ENCODE assay signal across 17 cellular contexts in the genomic region with DNA sequence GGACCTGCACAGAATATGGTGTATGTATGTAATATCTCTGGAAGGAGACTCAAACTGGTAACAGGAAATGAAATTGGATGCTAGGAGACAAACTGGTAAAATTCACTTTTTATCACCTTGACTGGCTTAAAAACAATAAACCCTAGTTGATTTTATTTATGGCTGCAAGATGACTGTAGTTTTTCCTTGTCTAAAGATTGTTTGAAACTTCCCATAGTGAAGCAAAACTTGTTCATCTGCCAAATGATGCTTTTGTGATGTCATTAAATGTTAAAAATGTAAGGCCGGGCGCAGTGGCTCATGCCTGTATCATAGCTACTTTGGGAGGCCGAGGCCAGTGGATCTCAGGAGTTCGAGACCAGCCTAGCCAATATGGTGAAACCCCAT. TPM values are rescaled to one million over a fixed set of nuclear protein-coding genes. Genes with fewer than 3 reads are reported as not detected.
A peak's percentile ranks its signal among the peaks of the same experiment; 100 is the strongest.
DNase-seq lines count a peak whose midpoint lies in the region; FAIRE-seq and TF ChIP-seq lines count a peak whose summit lies in the region.
"Had no signal": no experiment of that assay in that cellular context is flagged by ENCODE, and none has a peak within 500 bp of the region (broad histone marks: within the 10 kb centered on the region; RNA-seq: fewer than 3 reads in every experiment).

No MANE protein-coding gene starts in this region.

- H3K4me3 ChIP-seq in mucosa of rectum (ENCODE audit: low read length in 2 of 2), result no peak overlapping the region
- no peak overlapping the region for H3K4me3 ChIP-seq in small intestine (ENCODE audit: low read depth in 1 of 2, low read length in 2 of 2)

- no CpG with 5 or more reads among the region's 4 CpGs for WGBS in H9 (ENCODE audit: extremely low coverage, insufficient read length, low lambda C conversion rate)
- WGBS in small intestine, 3 donors, result 92 to 98% (median 97%) methylated on average over 4 of the region's 4 CpGs

- H3K36me3 Mint-ChIP-seq in H9 (ENCODE audit: insufficient read depth in 1 of 3, low read depth in 3 of 3), result peaks cover 39 to 67% (median 44%) of the 10 kb centered on the region in 3 experiments
- peaks cover 37% of the 10 kb centered on the region for H3K36me3 Mint-ChIP-seq in activated CD4-positive, alpha-beta memory T cell treated with anti-CD3 and anti-CD28 coated beads for 36 hours

- H4K5ac ChIP-seq in H9 (ENCODE audit: insufficient read length, low read depth, low read length), result no peak overlapping the region

- H3K4me1 Mint-ChIP-seq in H9, result peaks cover 13% of the 10 kb centered on the region in 2 experiments
- H3K4me1 Mint-ChIP-seq in activated CD4-positive, alpha-beta memory T cell treated with anti-CD3 and anti-CD28 coated beads for 36 hours (ENCODE audit: low read depth), result peaks cover 32% of the 10 kb centered on the region

- no peaks in the 10 kb centered on the region for H4K20me1 ChIP-seq in H9 (ENCODE audit: control insufficient read depth, insufficient read depth, insufficient read length)

- H3K56ac ChIP-seq in H9 (ENCODE audit: insufficient read length, low read depth, low read length), result no peak overlapping the region

- H3K9ac ChIP-seq in H9 (ENCODE audit: extremely low read depth, insufficient read length, low read length) (no peak overlapping the region), mucosa of rectum (ENCODE audit: low read depth in 1 of 2, low read length in 2 of 2) (no peak overlapping the region)

- no peak overlapping the region for H3K27ac ChIP-seq in H9 (ENCODE audit: insufficient read length, low read depth, low read length)
- peak overlapping the region; percentile 17 to 37 for H3K27ac ChIP-seq in mucosa of rectum (ENCODE audit: low read depth in 2 of 2, low read length in 2 of 2)
- H3K27ac ChIP-seq in small intestine (ENCODE audit: low read depth in 1 of 2, low read length in 1 of 2), result no peak overlapping the region

- POLR2A ChIA-PET in activated CD4-positive, alpha-beta memory T cell treated with anti-CD3 and anti-CD28 coated beads for 36 hours (lab: Charles Lee), result interaction anchor here (1.4 kb wide), 1 partner anchor 12 kb away, joined by 5 read pairs; no protein-coding TSS in a partner anchor

- H3K9me3 ChIP-seq in H9 (ENCODE audit: control insufficient read depth, low read depth, low read length), result no peaks in the 10 kb centered on the region
- H3K9me3 ChIP-seq in mucosa of rectum (ENCODE audit: control insufficient read depth in 2 of 2, low read length in 2 of 2), result no peaks in the 10 kb centered on the region
- H3K9me3 ChIP-seq in small intestine (ENCODE audit: control insufficient read depth, low read depth), result no peaks in the 10 kb centered on the region

- H3K4ac ChIP-seq in H9 (ENCODE audit: low read depth, low read length), result no peak overlapping the region

- H2BK12ac ChIP-seq in H9 (ENCODE audit: insufficient read length, low read depth, low read length), result no peak overlapping the region

- H3K18ac ChIP-seq in H9 (ENCODE audit: insufficient read length, low read depth, low read length), result no peak overlapping the region

- no peak overlapping the region for H3K4me3 Mint-ChIP-seq in H9
- H3K4me3 Mint-ChIP-seq in activated CD4-positive, alpha-beta memory T cell treated with anti-CD3 and anti-CD28 coated beads for 36 hours, result no peak overlapping the region
- H3K4me3 Mint-ChIP-seq: central memory CD8-positive, alpha-beta T cell; natural killer cell treated with Interleukin-12 subunit alpha and Interleukin-12 subunit beta and Interleukin-15 and Interleukin-18, amount 100 ng/mL, for 72 hours; stimulated activated naive CD8-positive, alpha-beta T cell treated with anti-CD3 and anti-CD28 coated beads, Interleukin-15, amount 100 ng/mL, for 72 hours had no signal

- no peak for FAIRE-seq in small intestine (lab: Jason Lieb, UNC)

- H2AK5ac ChIP-seq in H9 (ENCODE audit: insufficient read length, low read length), result no peak overlapping the region

- H4K8ac ChIP-seq in H9 (replicated peaks; ENCODE audit: insufficient read length, low read depth, low read length), result no peak overlapping the region

- no peak overlapping the region for H2BK15ac ChIP-seq in H9 (ENCODE audit: low read depth, low read length)

- H3K27me3 ChIP-seq in H9 (ENCODE audit: insufficient read depth, low read length) (no peaks in the 10 kb centered on the region), mucosa of rectum (ENCODE audit: control insufficient read depth in 2 of 2, insufficient read depth in 2 of 2, low read length in 2 of 2) (no peaks in the 10 kb centered on the region), small intestine (ENCODE audit: control insufficient read depth in 2 of 2, insufficient read depth in 2 of 2, low read length in 2 of 2) (no peaks in the 10 kb centered on the region)

- H3K23me2 ChIP-seq in H9 (ENCODE audit: insufficient read length, low read depth, low read length, poor library complexity, severe bottlenecking), result peaks cover 8% of the 10 kb centered on the region

- H3K36me3 ChIP-seq in mucosa of rectum (ENCODE audit: control insufficient read depth in 2 of 2, insufficient read depth in 2 of 2, low read length in 2 of 2) (peaks cover 37 to 46% of the 10 kb centered on the region in 2 donors), small intestine (ENCODE audit: control insufficient read depth in 2 of 2, insufficient read depth in 2 of 2, low read length in 2 of 2) (peaks cover 20 to 23% of the 10 kb centered on the region in 2 donors)

- H3K27ac Mint-ChIP-seq in H9, result peak overlapping the region in 2 of 3 experiments; percentile 40 to 44; a peak in 2 of 7 replicates
- peak overlapping the region; percentile 51 for H3K27ac Mint-ChIP-seq in activated CD4-positive, alpha-beta memory T cell treated with anti-CD3 and anti-CD28 coated beads for 36 hours
- H3K27ac Mint-ChIP-seq: stimulated activated naive CD8-positive, alpha-beta T cell treated with anti-CD3 and anti-CD28 coated beads, Interleukin-15, amount 100 ng/mL, for 72 hours had no signal

- no peak overlapping the region for H3T11ph ChIP-seq in H9 (ENCODE audit: low read length)

- no peak overlapping the region for H2AFZ ChIP-seq in H9 (ENCODE audit: low read length)

- H3K9me3 Mint-ChIP-seq in H9, result no peaks in the 10 kb centered on the region
- no peaks in the 10 kb centered on the region for H3K9me3 Mint-ChIP-seq in activated CD4-positive, alpha-beta memory T cell treated with anti-CD3 and anti-CD28 coated beads for 36 hours
- H3K9me3 Mint-ChIP-seq: central memory CD8-positive, alpha-beta T cell; natural killer cell treated with Interleukin-12 subunit alpha and Interleukin-12 subunit beta and Interleukin-15 and Interleukin-18, amount 100 ng/mL, for 72 hours; stimulated activated naive CD8-positive, alpha-beta T cell treated with anti-CD3 and anti-CD28 coated beads, Interleukin-15, amount 100 ng/mL, for 72 hours had no signal

- intact Hi-C loops in activated CD4-positive, alpha-beta memory T cell treated with anti-CD3 and anti-CD28 coated beads for 36 hours (cut with micrococcal nuclease), result loop anchor here (5.0 kb wide), 3 partner anchors 33 to 97 kb away; no protein-coding TSS in a partner anchor

- H3K4me2 ChIP-seq in H9 (ENCODE audit: insufficient read depth, insufficient read length, low read length), result no peak overlapping the region

- no peak overlapping the region for H2BK20ac ChIP-seq in H9 (ENCODE audit: low read depth, low read length, poor library complexity, severe bottlenecking)

- DNase-seq in H9 (no peak), small intestine (no peak), ecto neural progenitor cell (ENCODE audit: low spot score) (no peak), islet precursor cell (no peak)
- DNase-seq in activated CD4-positive, alpha-beta memory T cell treated with anti-CD3 and anti-CD28 coated beads for 36 hours, result no peak
- DNase-seq: activated naive CD4-positive, alpha-beta T cell treated with anti-CD3 and anti-CD28 coated beads, Interleukin-2, amount 50 U/mL, for 16 hours; hypothalamus; left ventricle myocardium superior; NCI-H1436; NCI-H510A treated with DMSO at 0.1 percent for 48 hours; stimulated activated naive CD8-positive, alpha-beta T cell treated with anti-CD3 and anti-CD28 coated beads, Interleukin-15, amount 100 ng/mL, for 72 hours had no signal

- H3K4me1 ChIP-seq in H9 (ENCODE audit: insufficient read depth, low read length) (peaks cover 2% of the 10 kb centered on the region; the same call in 1 of the 2 replicates), mucosa of rectum (ENCODE audit: control insufficient read depth in 2 of 2, insufficient read depth in 2 of 2, low read length in 2 of 2) (peaks cover 17 to 18% of the 10 kb centered on the region in 2 donors), small intestine (ENCODE audit: control insufficient read depth in 2 of 2, insufficient read depth in 1 of 2, low read depth in 1 of 2, low read length in 1 of 2) (peaks cover 0 to 3% of the 10 kb centered on the region in 2 donors)

- H3K79me1 ChIP-seq in H9 (ENCODE audit: insufficient read depth, low read depth, low read length, poor library complexity, severe bottlenecking), result no peaks in the 10 kb centered on the region

- H3K27me3 Mint-ChIP-seq in H9 (ENCODE audit: low read depth), result no peaks in the 10 kb centered on the region
- no peaks in the 10 kb centered on the region for H3K27me3 Mint-ChIP-seq in activated CD4-positive, alpha-beta memory T cell treated with anti-CD3 and anti-CD28 coated beads for 36 hours
- H3K27me3 Mint-ChIP-seq: central memory CD8-positive, alpha-beta T cell; natural killer cell treated with Interleukin-12 subunit alpha and Interleukin-12 subunit beta and Interleukin-15 and Interleukin-18, amount 100 ng/mL, for 72 hours; stimulated activated naive CD8-positive, alpha-beta T cell treated with anti-CD3 and anti-CD28 coated beads, Interleukin-15, amount 100 ng/mL, for 72 hours had no signal

- H4K91ac ChIP-seq in H9 (ENCODE audit: insufficient read length, low read depth, low read length), result no peak overlapping the region

- no peak overlapping the region for H3K14ac ChIP-seq in H9 (ENCODE audit: insufficient read depth, low read length)

- CTCF ChIA-PET in activated CD4-positive, alpha-beta memory T cell treated with anti-CD3 and anti-CD28 coated beads for 36 hours (lab: Charles Lee), result interaction anchor here (2.8 kb wide), 1 partner anchor 97 kb away, joined by 7 read pairs; a partner anchor contains a TSS

- H2BK5ac ChIP-seq in H9 (ENCODE audit: insufficient read length, low read length), result no peak overlapping the region

- H2BK120ac ChIP-seq in H9 (ENCODE audit: low read depth, low read length, poor library complexity, severe bottlenecking), result no peak overlapping the region

- H3K79me2 ChIP-seq in H9 (ENCODE audit: insufficient read depth, low read length), result 0 out of 2 replicates have a peak, but pooled peaks cover 2% of the 10 kb centered on the region

- H3K23ac ChIP-seq in H9 (ENCODE audit: insufficient read length, low read depth, low read length), result no peak overlapping the region

- TF ChIP-seq CTCF in H9 (conservative IDR thresholded peaks at IDR 0.05), result no peak

RNA-seq across cellular contexts. Expression of a gene that starts 2.5 kb away (rescaled TPM):
- 141 and 145 TPM in 2 replicates for total RNA-seq in H9 (2021)
- total RNA-seq in activated CD4-positive, alpha-beta memory T cell treated with anti-CD3 and anti-CD28 coated beads for 36 hours, result 100 to 1,000 TPM; 152 to 155 TPM
- 100 to 1,000 TPM; 218 to 344 (median 317) TPM for polyA plus RNA-seq in small intestine

RNA-seq across cellular contexts. Expression of a gene that starts 15.7 kb away (rescaled TPM):
- total RNA-seq in H9 (2021), result 704 and 710 TPM in 2 replicates
- 100 to 1,000 TPM; 646 to 671 TPM for total RNA-seq in activated CD4-positive, alpha-beta memory T cell treated with anti-CD3 and anti-CD28 coated beads for 36 hours
- 100 to 1,000 TPM; 118 to 182 (median 171) TPM for polyA plus RNA-seq in small intestine

RNA-seq across cellular contexts. Expression of a gene that starts 21.4 kb away (rescaled TPM):
- 0.37 and 0.68 TPM in 2 replicates for total RNA-seq in H9 (2021)
- total RNA-seq in activated CD4-positive, alpha-beta memory T cell treated with anti-CD3 and anti-CD28 coated beads for 36 hours, result under 1 TPM; 0.33 to 0.70 TPM
- polyA plus RNA-seq in small intestine, result 1,000 to 10,000 TPM; 1,250 to 3,807 (median 3,710) TPM

RNA-seq across cellular contexts. Expression of a gene that starts 44.0 kb away (rescaled TPM):
- 6.4 and 7.3 TPM in 2 replicates for total RNA-seq in H9 (2021)
- total RNA-seq in activated CD4-positive, alpha-beta memory T cell treated with anti-CD3 and anti-CD28 coated beads for 36 hours, result 10 to 100 TPM; 92.6 to 100.0 TPM
- polyA plus RNA-seq in small intestine, result 10 to 100 TPM in 1 of 3 donors, 1 to 10 TPM in 2; 1.3 to 12.2 (median 7.3) TPM

RNA-seq across cellular contexts. Expression of a gene that starts 45.1 kb away (rescaled TPM):
- total RNA-seq in H9 (2021), result 0.90 and 1.4 TPM in 2 replicates
- total RNA-seq in activated CD4-positive, alpha-beta memory T cell treated with anti-CD3 and anti-CD28 coated beads for 36 hours, result not detected
- polyA plus RNA-seq in small intestine, result 1 to 10 TPM in 2 of 3 donors, not detected in 1; 2.0 to 5.4 TPM
- total RNA-seq: activated CD8-positive, alpha-beta memory T cell treated with anti-CD3 and anti-CD28 coated beads for 36 hours; left ventricle myocardium superior; natural killer cell treated with Interleukin-12 subunit alpha and Interleukin-12 subunit beta and Interleukin-15 and Interleukin-18, amount 100 ng/mL, for 72 hours; sciatic nerve; T-helper 2 cell treated with Interferon-gamma antibody and Interleukin-4, amounts not matched to agents 100 ng/mL and 5 ng/mL, for 36 hours had no signal

Comparison
In these comparisons a context has a peak if more than half of its experiments do, and no peak if none do; other contexts are left out.
1. H3K27ac ChIP-seq: peak in mucosa of rectum (2 of 2); none in H9 (single experiment) and small intestine (0 of 2).